In the genomic region with DNA sequence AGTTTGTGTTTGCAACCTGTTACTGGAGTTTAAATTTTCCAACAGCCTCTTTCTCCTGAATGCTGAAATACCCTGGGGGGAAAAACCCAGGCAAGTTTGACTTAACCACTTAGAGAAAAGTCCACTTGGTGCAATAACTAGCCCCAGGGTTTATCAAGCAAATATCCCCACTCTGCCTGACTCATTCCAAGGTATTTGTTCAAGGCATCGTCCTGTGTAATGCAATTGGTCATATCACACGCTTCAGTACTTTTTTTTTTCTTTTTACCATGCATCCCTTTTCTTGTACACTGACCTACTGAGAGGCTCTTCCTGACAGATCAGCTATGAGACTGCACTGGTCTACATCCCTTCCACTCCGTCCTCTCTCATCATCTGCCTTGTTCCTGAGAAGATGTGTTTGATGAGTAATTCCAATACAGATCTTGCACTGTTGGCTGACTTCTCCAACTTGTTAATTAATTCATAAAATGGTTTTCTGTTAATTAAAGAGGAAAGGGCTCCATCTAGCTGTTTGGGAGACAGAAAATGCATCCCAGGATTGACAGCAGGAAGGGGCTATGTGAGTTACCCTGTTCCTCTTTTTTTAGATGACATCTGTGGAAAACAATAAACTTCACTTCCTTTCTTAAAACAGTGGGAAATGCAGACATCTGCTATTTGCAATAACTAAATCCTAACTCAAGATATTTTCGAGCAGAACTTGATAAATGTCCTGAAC, we compare ENCODE assay signal across 9 cellular contexts.
DNase-seq lines count a peak whose midpoint lies in the region; ATAC-seq and TF ChIP-seq lines count a peak whose summit lies in the region.
"Had no signal": no experiment of that assay in that cellular context is flagged by ENCODE, and none has a peak within 500 bp of the region (broad histone marks: within the 10 kb centered on the region; RNA-seq: fewer than 3 reads in every experiment).

No MANE protein-coding gene starts in this region.

- H3K4me2 ChIP-seq in IMR-90 (ENCODE audit: low read depth, low read length) = peak overlapping the region; percentile 53; the same call in 1 of the 2 replicates

- no peak overlapping the region for H3K27ac Mint-ChIP-seq in naive thymus-derived CD4-positive, alpha-beta T cell
- no peak overlapping the region for H3K27ac Mint-ChIP-seq in T-helper 17 cell

- H3K27ac ChIP-seq in IMR-90 (ENCODE audit: insufficient read depth, low read length) = no peak overlapping the region
- no peak overlapping the region for H3K27ac ChIP-seq in naive thymus-derived CD4-positive, alpha-beta T cell (ENCODE audit: low read depth, low read length)

- H2AFZ ChIP-seq in IMR-90 (replicated peaks; ENCODE audit: low read length, poor library complexity) = no peak overlapping the region

- ATAC-seq in IMR-90 (ENCODE audit: low read depth) (peak; percentile 84), T-helper 17 cell (no peak)
- ATAC-seq in naive thymus-derived CD4-positive, alpha-beta T cell = no peak

- H2BK120ac ChIP-seq in IMR-90 (ENCODE audit: low read depth, low read length) = peak overlapping the region; percentile 47; the same call in 1 of the 2 replicates

- no peak overlapping the region for H3K14ac ChIP-seq in IMR-90 (replicated peaks; ENCODE audit: low read depth, low read length)

- H2AK9ac ChIP-seq in IMR-90 (replicated peaks; ENCODE audit: low read depth, low read length, poor library complexity) = no peak overlapping the region

- DNase-seq in AG20443 (ENCODE audit: low spot score) (peak; percentile 56), IMR-90 (peak; percentile 95), adipocyte (ENCODE audit: low read depth) (peak; percentile 91), islet precursor cell (peak; percentile 74), T-helper 17 cell (no peak), HAP-1 (ENCODE audit: low spot score in 2 of 2) (no peak), germinal center (ENCODE audit: low spot score) (no peak)
- no peak for DNase-seq in naive thymus-derived CD4-positive, alpha-beta T cell
- DNase-seq: NK-92 treated with Interleukin-12 subunit alpha and Interleukin-12 subunit beta, amount 100 ng/mL, for 24 hours had no signal

- no peak overlapping the region for H4K5ac ChIP-seq in IMR-90 (ENCODE audit: low read depth, low read length)

- H3K9ac ChIP-seq in IMR-90 (ENCODE audit: low read depth, low read length) (no peak overlapping the region), adipocyte (ENCODE audit: low read length) (no peak overlapping the region)

- H3K9me3 ChIP-seq in IMR-90 (ENCODE audit: control insufficient read depth, insufficient read depth, low read length) = no peaks in the 10 kb centered on the region
- H3K9me3 ChIP-seq in adipocyte (ENCODE audit: control insufficient read depth, low read length) = no peaks in the 10 kb centered on the region
- no peaks in the 10 kb centered on the region for H3K9me3 ChIP-seq in naive thymus-derived CD4-positive, alpha-beta T cell (ENCODE audit: control insufficient read depth in 2 of 3, low read length in 3 of 3)
- peaks cover 2% of the 10 kb centered on the region for H3K9me3 ChIP-seq in T-helper 17 cell (ENCODE audit: control insufficient read depth, low read length, poor library complexity, severe bottlenecking)
- H3K9me3 ChIP-seq in HAP-1 = no peaks in the 10 kb centered on the region

- no peak overlapping the region for H3K4me3 Mint-ChIP-seq in naive thymus-derived CD4-positive, alpha-beta T cell
- H3K4me3 Mint-ChIP-seq in T-helper 17 cell = no peak overlapping the region

- peak overlapping the region; percentile 43 for H2BK5ac ChIP-seq in IMR-90 (ENCODE audit: low read depth, low read length, poor library complexity, severe bottlenecking)

- intact Hi-C loops in IMR-90 (cut with micrococcal nuclease) = loop anchor here (5.0 kb wide), 1 partner anchor 108 kb away; no protein-coding TSS in a partner anchor
- intact Hi-C loops in naive thymus-derived CD4-positive, alpha-beta T cell (cut with micrococcal nuclease) = no loop called here

- no peaks in the 10 kb centered on the region for H3K36me3 ChIP-seq in IMR-90 (ENCODE audit: control insufficient read depth, insufficient read depth, low read length)
- no peaks in the 10 kb centered on the region for H3K36me3 ChIP-seq in adipocyte (ENCODE audit: control insufficient read depth, insufficient read depth, low read length, severe bottlenecking)
- no peaks in the 10 kb centered on the region for H3K36me3 ChIP-seq in naive thymus-derived CD4-positive, alpha-beta T cell (ENCODE audit: control insufficient read depth in 2 of 3, insufficient read depth in 3 of 3, low read length in 3 of 3)
- H3K36me3 ChIP-seq in HAP-1 (replicated peaks) = no peaks in the 10 kb centered on the region

- H4K20me1 ChIP-seq in IMR-90 (ENCODE audit: insufficient read depth, low read length) = no peaks in the 10 kb centered on the region

- H3K79me1 ChIP-seq in IMR-90 (ENCODE audit: low read depth in 1 of 2, low read length in 2 of 2) = no peaks in the 10 kb centered on the region

- H3K9me1 ChIP-seq in IMR-90 (ENCODE audit: insufficient read depth, low read length) = peaks cover 16% of the 10 kb centered on the region

- H3K9me3 Mint-ChIP-seq in naive thymus-derived CD4-positive, alpha-beta T cell = peaks cover 0 to 5% (median 0%) of the 10 kb centered on the region in 11 donors

- peak overlapping the region; percentile 57 for H2BK20ac ChIP-seq in IMR-90 (ENCODE audit: low read depth, low read length)

- POLR2A ChIA-PET in IMR-90 (lab: Charles Lee; ENCODE audit: unreplicated experiment) = no interaction called here
- POLR2A ChIA-PET in naive thymus-derived CD4-positive, alpha-beta T cell (lab: Charles Lee) = no interaction called here

- H3K4me1 Mint-ChIP-seq in naive thymus-derived CD4-positive, alpha-beta T cell = no peaks in the 10 kb centered on the region
- H3K4me1 Mint-ChIP-seq in T-helper 17 cell = no peaks in the 10 kb centered on the region

- CTCF ChIA-PET in IMR-90 (lab: Yijun Ruan, JAX) = no interaction called here
- CTCF ChIA-PET in naive thymus-derived CD4-positive, alpha-beta T cell (lab: Charles Lee) = no interaction called here

- peak overlapping the region; percentile 43; the same call in 1 of the 2 replicates for H3K4ac ChIP-seq in IMR-90 (ENCODE audit: low read depth, low read length)

- BruUV-seq in IMR-90 (replicated peaks; lab: Mats Ljungman, UMichigan) = no TSS peak

- no peak for TF ChIP-seq CTCF in IMR-90 (conservative IDR thresholded peaks at IDR 0.05; ENCODE audit: low read depth, low read length)

- peak overlapping the region; percentile 61; the same call in 1 of the 2 replicates for H3K18ac ChIP-seq in IMR-90 (ENCODE audit: low read depth, low read length)

- no peak for TF ChIP-seq POLR2A in IMR-90 (IDR thresholded peaks at IDR 0.05; ENCODE audit: low read depth, low read length)

- dilution Hi-C loops in IMR-90 (cut with HindIII; ENCODE audit: low sequenced_read_pairs, unreplicated experiment) = no loop called here

- H3K4me3 ChIP-seq in IMR-90 (ENCODE audit: insufficient read depth, low read depth, low read length) = no peak overlapping the region
- H3K4me3 ChIP-seq in adipocyte (ENCODE audit: low read length) = no peak overlapping the region
- H3K4me3 ChIP-seq in naive thymus-derived CD4-positive, alpha-beta T cell (ENCODE audit: low read length) = no peak overlapping the region
- H3K4me3 ChIP-seq in HAP-1 = no peak overlapping the region

- peaks cover 0 to 5% (median 0%) of the 10 kb centered on the region in 5 donors for H3K36me3 Mint-ChIP-seq in naive thymus-derived CD4-positive, alpha-beta T cell
- no peaks in the 10 kb centered on the region for H3K36me3 Mint-ChIP-seq in T-helper 17 cell (ENCODE audit: low read depth)

- in situ Hi-C loops in IMR-90 (cut with MboI; ENCODE audit: low sequenced_read_pairs) = no loop called here
- in situ Hi-C loops in HAP-1 (cut with MboI; ENCODE audit: low sequenced_read_pairs) = no loop called here

- no peak overlapping the region for H3K23ac ChIP-seq in IMR-90 (ENCODE audit: low read depth, low read length)

- peak overlapping the region in 1 of 2 experiments; percentile 47; a peak in 2 of 4 replicates for H4K8ac ChIP-seq in IMR-90 (ENCODE audit: low read depth in 2 of 2, low read length in 2 of 2)

- no peak overlapping the region for H3K56ac ChIP-seq in IMR-90 (ENCODE audit: extremely low read depth, insufficient read depth, low read length)

- 0 out of 3 replicates have a peak overlapping the region, but pooled peaks have one; percentile 4 for H2BK15ac ChIP-seq in IMR-90 (ENCODE audit: low read depth, low read length)

- H2AK5ac ChIP-seq in IMR-90 (ENCODE audit: low read depth, low read length) = no peak overlapping the region; the same call in 1 of the 2 replicates

- H3K27me3 Mint-ChIP-seq in naive thymus-derived CD4-positive, alpha-beta T cell = peaks cover 0 to 24% (median 9%) of the 10 kb centered on the region in 5 donors
- peaks cover 25% of the 10 kb centered on the region for H3K27me3 Mint-ChIP-seq in T-helper 17 cell

- no peak; the same call in 1 of the 2 replicates for TF ChIP-seq RAD21 in IMR-90 (IDR thresholded peaks at IDR 0.05; ENCODE audit: low read length)

- H3K4me1 ChIP-seq in IMR-90 (ENCODE audit: control insufficient read depth, insufficient read depth, low read length) (peaks cover 20% of the 10 kb centered on the region), adipocyte (ENCODE audit: control insufficient read depth, insufficient read depth, low read length) (peaks cover 23% of the 10 kb centered on the region), HAP-1 (no peaks in the 10 kb centered on the region)
- H3K4me1 ChIP-seq in naive thymus-derived CD4-positive, alpha-beta T cell (ENCODE audit: control insufficient read depth in 2 of 2, insufficient read depth in 2 of 2, low read length in 2 of 2) = no peaks in the 10 kb centered on the region

- 33% methylated on average over 3 of the region's 4 CpGs; no CpG with 5 or more reads in 1 of the 2 experiments for WGBS in IMR-90 (ENCODE audit: extremely low coverage in 2 of 2, insufficient read length in 1 of 2), 2 experiments

- peak overlapping the region; percentile 20; the same call in 1 of the 2 replicates for H4K91ac ChIP-seq in IMR-90 (ENCODE audit: insufficient read depth, low read depth, low read length)

- H3K27me3 ChIP-seq in IMR-90 (ENCODE audit: control insufficient read depth, insufficient read depth, low read length) (no peaks in the 10 kb centered on the region), adipocyte (replicated peaks; ENCODE audit: control insufficient read depth, insufficient read depth, low read length) (peaks cover 8% of the 10 kb centered on the region), HAP-1 (ENCODE audit: low read depth) (no peaks in the 10 kb centered on the region)
- no peaks in the 10 kb centered on the region for H3K27me3 ChIP-seq in naive thymus-derived CD4-positive, alpha-beta T cell (ENCODE audit: control insufficient read depth in 2 of 2, insufficient read depth in 2 of 2, low read length in 2 of 2)

TF ChIP-seq in IMR-90, 13 proteins besides CTCF, POLR2A, EP300 and RAD21 (continues in another document):
- TF ChIP-seq, protein P1, sequence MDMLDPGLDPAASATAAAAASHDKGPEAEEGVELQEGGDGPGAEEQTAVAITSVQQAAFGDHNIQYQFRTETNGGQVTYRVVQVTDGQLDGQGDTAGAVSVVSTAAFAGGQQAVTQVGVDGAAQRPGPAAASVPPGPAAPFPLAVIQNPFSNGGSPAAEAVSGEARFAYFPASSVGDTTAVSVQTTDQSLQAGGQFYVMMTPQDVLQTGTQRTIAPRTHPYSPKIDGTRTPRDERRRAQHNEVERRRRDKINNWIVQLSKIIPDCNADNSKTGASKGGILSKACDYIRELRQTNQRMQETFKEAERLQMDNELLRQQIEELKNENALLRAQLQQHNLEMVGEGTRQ (IDR thresholded peaks at IDR 0.05; ENCODE audit: low read depth, low read length) = no peak

Comparison
In these comparisons a context has a peak if more than half of its experiments do, and no peak if none do; other contexts are left out.
1. DNase-seq: peak in AG20443 (single experiment), IMR-90 (single experiment), adipocyte (single experiment) and islet precursor cell (single experiment); none in naive thymus-derived CD4-positive, alpha-beta T cell (0 of 9), T-helper 17 cell (0 of 3), HAP-1 (0 of 2) and germinal center (single experiment).